ENCODE assay signal across 25 cellular contexts in the genomic region with DNA sequence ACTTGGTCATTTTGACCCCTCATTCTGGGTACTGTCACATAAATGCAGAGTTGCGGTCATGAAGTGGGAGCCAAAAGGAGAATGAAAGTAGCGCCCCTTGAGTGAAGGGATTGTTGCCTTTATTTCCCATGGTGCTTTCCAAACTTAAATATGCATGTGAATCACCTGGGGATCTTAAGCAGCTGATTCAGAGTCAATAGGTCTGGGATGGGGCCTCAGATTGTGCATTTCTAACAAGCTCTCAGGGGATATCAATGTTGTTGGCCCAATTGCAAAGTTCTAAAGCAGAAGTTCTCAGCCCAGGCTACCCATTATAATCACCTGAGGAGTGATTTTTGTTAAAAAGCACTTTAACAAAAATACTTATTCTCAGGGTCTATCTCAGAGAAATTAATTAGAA.
"Had no signal": no experiment of that assay in that cellular context is flagged by ENCODE, and none has a peak within 500 bp of the region (broad histone marks: within the 10 kb centered on the region; RNA-seq: fewer than 3 reads in every experiment).

No MANE protein-coding gene starts in this region.

- FAIRE-seq: keratinocyte had no signal

- H3K27ac ChIP-seq: lower lobe of right lung, neural progenitor cell, neutrophil, ovary, right atrium auricular region, right lobe of liver, uterus had no signal

- H3K27me3 ChIP-seq: neural progenitor cell, neutrophil, ovary, right atrium auricular region, right lobe of liver, tibial nerve, uterus had no signal

- H3K4me3 ChIP-seq: lower lobe of right lung, neural progenitor cell, ovary, right atrium auricular region, right lobe of liver, smooth muscle cell, tibial nerve, uterus had no signal

- H3K4me2 ChIP-seq: neural progenitor cell, smooth muscle cell had no signal

- DNase-seq: hypothalamus; kidney glomerular epithelial cell; left cardiac atrium; lower lobe of right lung; mammary epithelial cell; mesenchymal stem cell; naive thymus-derived CD8-positive, alpha-beta T cell; ovary; right lobe of liver; stimulated activated CD4-positive, alpha-beta T cell treated with anti-CD3 and anti-CD28 coated beads, Interleukin-1b, Interleukin-23, amount 100 ng/mL, for 48 hours; stimulated activated CD4-positive, alpha-beta T cell treated with anti-CD3 and anti-CD28 coated beads, Interleukin-2, amount 100 ng/mL, for 48 hours; stimulated activated CD4-positive, alpha-beta T cell treated with anti-CD3 and anti-CD28 coated beads, Interleukin-4, amount 100 ng/mL, for 4 hours; stimulated activated CD8-positive, alpha-beta memory T cell treated with anti-CD3 and anti-CD28 coated beads, Interleukin-4, amount 100 ng/mL, for 48 hours; stimulated activated naive CD4-positive, alpha-beta T cell treated with Interleukin-2 at 50 U/mL for 16 hours; stimulated activated naive CD8-positive, alpha-beta T cell treated with anti-CD3 and anti-CD28 coated beads, Interleukin-15, amount 100 ng/mL, for 72 hours; substantia nigra; uterus had no signal

- ATAC-seq: left cardiac atrium; left lobe of liver; lower lobe of right lung; naive thymus-derived CD8-positive, alpha-beta T cell; right lobe of liver; stimulated activated memory B cell treated with anti-CD40 and anti-IgM and Interleukin-4, amounts not matched to agents 10 μg/mL and 1 μg/mL and 100 μg/mL, for 72 hours; stimulated activated naive CD8-positive, alpha-beta T cell treated with anti-CD3 and anti-CD28 coated beads, Interleukin-15, amount 100 ng/mL, for 72 hours had no signal

- H3K36me3 ChIP-seq: lower lobe of right lung, neural progenitor cell, neutrophil, ovary, right atrium auricular region, right lobe of liver, tibial nerve, uterus had no signal

- H2AFZ ChIP-seq: neural progenitor cell had no signal

- H3K9ac ChIP-seq: neural progenitor cell had no signal

- H3K4me1 ChIP-seq: lower lobe of right lung, neural progenitor cell, right lobe of liver had no signal

- H3K9me3 ChIP-seq: lower lobe of right lung, neutrophil, ovary, right atrium auricular region, right lobe of liver, tibial nerve, uterus had no signal
